ENCODE assay signal across 28 cellular contexts in genomic region chr3:41137686-41138111, GRCh38.
DNase-seq lines count a peak whose midpoint lies in the region; FAIRE-seq and TF ChIP-seq lines count a peak whose summit lies in the region.
"Had no signal": no experiment of that assay in that cellular context is flagged by ENCODE, and none has a peak within 500 bp of the region (broad histone marks: within the 10 kb centered on the region; RNA-seq: fewer than 3 reads in every experiment).

No MANE protein-coding gene starts in this region.

- no peak overlapping the region for H3K18ac ChIP-seq in mesendoderm (ENCODE audit: low read length)

- no peaks in the 10 kb centered on the region for H3K79me2 ChIP-seq in mesendoderm (ENCODE audit: control insufficient read depth, insufficient read depth, low read length)

- H3K9me3 Mint-ChIP-seq in Caco-2 (ENCODE audit: unreplicated experiment), result peaks cover 13% of the 10 kb centered on the region
- H3K9me3 Mint-ChIP-seq: activated naive CD4-positive, alpha-beta T cell treated with anti-CD3 and anti-CD28 coated beads, Interleukin-2, amount 50 U/mL, for 72 hours; activated T-cell treated with anti-CD3 and anti-CD28 coated beads, Interleukin-2, amount 50 U/mL, for 72 hours had no signal

- no CpG with 5 or more reads among the region's 1 CpG for WGBS in mesendoderm (ENCODE audit: extremely low coverage, insufficient coverage, low lambda C conversion rate)

- no peak overlapping the region for H3K4me2 ChIP-seq in mesendoderm (ENCODE audit: low read length)
- H3K4me2 ChIP-seq: neural progenitor cell had no signal

- no TSS peak for BruUV-seq in Caco-2 (replicated peaks; lab: Mats Ljungman, UMichigan)

- H3K79me1 ChIP-seq in mesendoderm (ENCODE audit: low read length), result no peaks in the 10 kb centered on the region

- no peaks in the 10 kb centered on the region for H3K36me3 Mint-ChIP-seq in Caco-2 (ENCODE audit: insufficient read depth, unreplicated experiment)
- H3K36me3 Mint-ChIP-seq: activated naive CD4-positive, alpha-beta T cell treated with anti-CD3 and anti-CD28 coated beads, Interleukin-2, amount 50 U/mL, for 72 hours; neural progenitor cell had no signal

- H3K4me3 ChIP-seq in Caco-2 (ENCODE audit: low read depth, low read length) (no peak overlapping the region), bronchial epithelial cell (ENCODE audit: low read depth, low read length) (no peak overlapping the region), mesendoderm (ENCODE audit: low read length) (no peak overlapping the region), dorsolateral prefrontal cortex (no peak overlapping the region)
- H3K4me3 ChIP-seq: BLaER1, body of pancreas, coronary artery, gastrocnemius medialis, neural progenitor cell, psoas muscle, uterus had no signal

- no peak overlapping the region for H2BK5ac ChIP-seq in mesendoderm (ENCODE audit: low read length)

- H3K27me3 Mint-ChIP-seq in Caco-2 (ENCODE audit: insufficient read depth, unreplicated experiment), result no peaks in the 10 kb centered on the region
- H3K27me3 Mint-ChIP-seq: T-helper 17 cell had no signal

- H3K9ac ChIP-seq in mesendoderm (ENCODE audit: low read length), result no peak overlapping the region
- H3K9ac ChIP-seq: BLaER1, neural progenitor cell had no signal

- intact Hi-C loops in Caco-2 (cut with micrococcal nuclease; ENCODE audit: unreplicated experiment), result no loop called here
- intact Hi-C loops in dorsolateral prefrontal cortex (cut with DNase I), result no loop called here

- H2AK5ac ChIP-seq in mesendoderm (ENCODE audit: low read length), result no peak overlapping the region

- H3K4me1 Mint-ChIP-seq in Caco-2 (ENCODE audit: low read depth, unreplicated experiment), result peaks cover 15% of the 10 kb centered on the region

- FAIRE-seq in bronchial epithelial cell (lab: Jason Lieb, UNC), result peak; percentile 93
- FAIRE-seq: GM12891, small intestine had no signal

- no peak overlapping the region for H2BK15ac ChIP-seq in mesendoderm (replicated peaks; ENCODE audit: low read depth)

- H3K27ac ChIP-seq in mesendoderm (ENCODE audit: low read depth, low read length), result no peak overlapping the region
- H3K27ac ChIP-seq in dorsolateral prefrontal cortex, result no peak overlapping the region
- H3K27ac ChIP-seq: BLaER1, body of pancreas, coronary artery, gastrocnemius medialis, neural progenitor cell, psoas muscle, uterus had no signal

- H3K4ac ChIP-seq in mesendoderm (ENCODE audit: low read depth, low read length), result no peak overlapping the region

- no peak overlapping the region for H4K5ac ChIP-seq in mesendoderm (ENCODE audit: low read length)

- H4K8ac ChIP-seq in mesendoderm (ENCODE audit: low read depth, low read length), result no peak overlapping the region

- H3K56ac ChIP-seq in mesendoderm (ENCODE audit: low read length), result no peak overlapping the region

- no peak overlapping the region for H3K4me3 Mint-ChIP-seq in Caco-2 (ENCODE audit: unreplicated experiment)
- H3K4me3 Mint-ChIP-seq: activated T-cell treated with anti-CD3 and anti-CD28 coated beads, Interleukin-2, amount 50 U/mL, for 72 hours; neural progenitor cell; T-helper 17 cell had no signal

- no peaks in the 10 kb centered on the region for H3K36me3 ChIP-seq in Caco-2 (ENCODE audit: control insufficient read depth, insufficient read depth, low read length)
- H3K36me3 ChIP-seq in bronchial epithelial cell (ENCODE audit: control insufficient read depth, insufficient read depth, low read length), result no peaks in the 10 kb centered on the region
- no peaks in the 10 kb centered on the region for H3K36me3 ChIP-seq in mesendoderm (ENCODE audit: control insufficient read depth, insufficient read depth, low read length)
- H3K36me3 ChIP-seq: BLaER1, gastrocnemius medialis, neural progenitor cell, uterus had no signal

- H3K27me3 ChIP-seq in Caco-2 (replicated peaks; ENCODE audit: control insufficient read depth, insufficient read depth, low read length), result no peaks in the 10 kb centered on the region
- H3K27me3 ChIP-seq in bronchial epithelial cell (ENCODE audit: control insufficient read depth, insufficient read depth, low read length), result no peaks in the 10 kb centered on the region
- no peaks in the 10 kb centered on the region for H3K27me3 ChIP-seq in mesendoderm (ENCODE audit: insufficient read depth, low read length, poor library complexity)
- no peaks in the 10 kb centered on the region for H3K27me3 ChIP-seq in dorsolateral prefrontal cortex
- H3K27me3 ChIP-seq: BLaER1, body of pancreas, gastrocnemius medialis, neural progenitor cell, uterus had no signal

- H3K23ac ChIP-seq in mesendoderm (ENCODE audit: low read length), result no peak overlapping the region

- H2BK120ac ChIP-seq in mesendoderm (ENCODE audit: low read depth, low read length), result no peak overlapping the region

- H3K9me3 ChIP-seq in Caco-2, result no peaks in the 10 kb centered on the region; the same call in 1 of the 2 replicates
- H3K9me3 ChIP-seq: BLaER1, body of pancreas, gastrocnemius medialis, psoas muscle, uterus had no signal

- H3K4me1 ChIP-seq in Caco-2, result no peaks in the 10 kb centered on the region
- H3K4me1 ChIP-seq in mesendoderm (ENCODE audit: control insufficient read depth, low read depth, low read length), result no peaks in the 10 kb centered on the region
- H3K4me1 ChIP-seq: gastrocnemius medialis, neural progenitor cell, psoas muscle, uterus had no signal

- POLR2A ChIA-PET in Caco-2 (lab: Charles Lee), result no interaction called here

- TF ChIP-seq CTCF in Caco-2 (IDR thresholded peaks at IDR 0.05; ENCODE audit: insufficient read depth in 1 of 2, low read depth in 1 of 2, low read length in 1 of 2, severe bottlenecking in 1 of 2, unreplicated experiment in 1 of 2) (no peak), bronchial epithelial cell (IDR thresholded peaks at IDR 0.05; ENCODE audit: insufficient read depth, low read length, severe bottlenecking) (no peak), dorsolateral prefrontal cortex (IDR thresholded peaks at IDR 0.05 in 54 of 56, conservative IDR thresholded peaks at IDR 0.05 in 2 of 56; ENCODE audit: low read depth in 1 of 56, partially characterized antibody in 56 of 56) (no peak)

- DNase-seq in Caco-2 (no peak), MV-4-11 (lab: John Stamatoyannopoulos, UW) (peak; percentile 78), bronchial epithelial cell (ENCODE audit: low read depth) (peak; percentile 98), mesendoderm (peak; percentile 40), GM19238 (ENCODE audit: insufficient read length, low spot score) (no peak), dorsolateral prefrontal cortex (no peak)
- DNase-seq in effector CD8-positive, alpha-beta T cell (lab: John Stamatoyannopoulos, UW), result no peak
- DNase-seq in NK-92 treated with Interleukin-12 subunit alpha and Interleukin-12 subunit beta, amount 100 ng/mL, for 24 hours (lab: John Stamatoyannopoulos, UW), result no peak
- DNase-seq: activated T-cell treated with anti-CD3 and anti-CD28 coated beads, Interleukin-2, amount 50 U/mL, for 72 hours; DMS 273 treated with DMSO at 0.1 percent for 48 hours; erythroblast; gastrocnemius medialis; left cardiac atrium; NCI-H1048; NCI-H2081 treated with DMSO at 0.1 percent for 48 hours; NCI-H510A treated with DMSO at 0.1 percent for 48 hours; psoas muscle; SIG-M5; small intestine; stimulated activated CD4-positive, alpha-beta T cell treated with anti-CD3 and anti-CD28 coated beads, Interleukin-4, amount 100 ng/mL, for 1 hour; T-helper 17 cell; uterus had no signal

- CTCF ChIA-PET in Caco-2 (lab: Charles Lee), result no interaction called here

- peak overlapping the region; percentile 21 for H3K27ac Mint-ChIP-seq in Caco-2 (ENCODE audit: unreplicated experiment)
- H3K27ac Mint-ChIP-seq: activated naive CD4-positive, alpha-beta T cell treated with anti-CD3 and anti-CD28 coated beads, Interleukin-2, amount 50 U/mL, for 72 hours; activated T-cell treated with anti-CD3 and anti-CD28 coated beads, Interleukin-2, amount 50 U/mL, for 72 hours; neural progenitor cell had no signal

Comparison
In these comparisons a context has a peak if more than half of its experiments do, and no peak if none do; other contexts are left out.
1. DNase-seq: peak in MV-4-11 (single experiment), bronchial epithelial cell (single experiment) and mesendoderm (single experiment); none in Caco-2 (0 of 2), effector CD8-positive, alpha-beta T cell (single experiment), GM19238 (single experiment), NK-92 treated with Interleukin-12 subunit alpha and Interleukin-12 subunit beta, amount 100 ng/mL, for 24 hours (single experiment) and dorsolateral prefrontal cortex (0 of 10).